In genomic region chr7:131723926-131724325, GRCh38 we compare ENCODE assay signal across 17 cellular contexts.
DNase-seq lines count a peak whose midpoint lies in the region; ATAC-seq and TF ChIP-seq lines count a peak whose summit lies in the region.
"Had no signal": no experiment of that assay in that cellular context is flagged by ENCODE, and none has a peak within 500 bp of the region (broad histone marks: within the 10 kb centered on the region; RNA-seq: fewer than 3 reads in every experiment).

No MANE protein-coding gene starts in this region.

- no peak for TF ChIP-seq RAD21 in SK-N-SH (IDR thresholded peaks at IDR 0.05; ENCODE audit: low read length)

- CTCF ChIA-PET in SK-N-SH (lab: Yijun Ruan, JAX), result interaction anchor here (0.6 to 1.9 kb wide), 6 partner anchors 30 to 136 kb away, joined by 3 to 10 read pairs (median 4); no protein-coding TSS in a partner anchor

- H2AFZ ChIP-seq in SK-N-SH (ENCODE audit: low read depth), result no peak overlapping the region

- no peaks in the 10 kb centered on the region for H3F3A ChIP-seq in SK-N-SH (replicated peaks; ENCODE audit: insufficient read depth)

- POLR2A ChIA-PET in SK-N-SH (lab: Yijun Ruan, JAX), result no interaction called here

- H3K9me3 ChIP-seq in SK-N-SH, result no peaks in the 10 kb centered on the region
- H3K9me3 ChIP-seq: colonic mucosa, right lobe of liver, SJSA1 had no signal

- H3K27me3 Mint-ChIP-seq in nephron progenitor cell (ENCODE audit: low read depth, poor library complexity), result peaks cover 23% of the 10 kb centered on the region
- H3K27me3 Mint-ChIP-seq: activated CD4-positive, alpha-beta T cell treated with anti-CD3 and anti-CD28 coated beads, Interleukin-2, amount 10 ng/mL, durations not matched to agents 24 days and 14 days had no signal

- 63% methylated on average over 6 of the region's 6 CpGs for WGBS in SK-N-SH (ENCODE audit: low lambda C conversion rate)

- no peak overlapping the region for H3K27ac ChIP-seq in SK-N-SH (ENCODE audit: low read depth in 2 of 2, low read length in 1 of 2)
- H3K27ac ChIP-seq: colonic mucosa, right lobe of liver, SJSA1 had no signal

- H3K79me2 ChIP-seq in SK-N-SH (ENCODE audit: insufficient read depth), result no peaks in the 10 kb centered on the region

- peaks cover 7% of the 10 kb centered on the region for H3K4me1 Mint-ChIP-seq in nephron progenitor cell
- H3K4me1 Mint-ChIP-seq: activated CD4-positive, alpha-beta T cell treated with anti-CD3 and anti-CD28 coated beads, Interleukin-2, amount 10 ng/mL, durations not matched to agents 24 days and 14 days; nephron had no signal

- no peak overlapping the region for H3K4me2 ChIP-seq in SK-N-SH

- no peak overlapping the region for H3K4me3 Mint-ChIP-seq in nephron progenitor cell
- H3K4me3 Mint-ChIP-seq: activated CD4-positive, alpha-beta T cell treated with anti-CD3 and anti-CD28 coated beads, Interleukin-2, amount 10 ng/mL, durations not matched to agents 24 days and 14 days; nephron had no signal

- H3K36me3 Mint-ChIP-seq in nephron progenitor cell (ENCODE audit: low read depth), result no peaks in the 10 kb centered on the region

- no peak overlapping the region for H3K9ac ChIP-seq in SK-N-SH

- no peaks in the 10 kb centered on the region for H3K9me2 ChIP-seq in SK-N-SH

- no peaks in the 10 kb centered on the region for H3K27me3 ChIP-seq in SK-N-SH (ENCODE audit: insufficient read depth)
- H3K27me3 ChIP-seq: colonic mucosa, right lobe of liver had no signal

- H3K27ac Mint-ChIP-seq in nephron progenitor cell, result no peak overlapping the region
- H3K27ac Mint-ChIP-seq: activated CD4-positive, alpha-beta T cell treated with anti-CD3 and anti-CD28 coated beads, Interleukin-2, amount 10 ng/mL, durations not matched to agents 24 days and 14 days; nephron had no signal

- H3K36me3 ChIP-seq in SK-N-SH (replicated peaks in 1 of 2; ENCODE audit: control insufficient read depth in 1 of 2, insufficient read depth in 2 of 2, low read length in 1 of 2), result no peaks in the 10 kb centered on the region
- H3K36me3 ChIP-seq: colonic mucosa, right lobe of liver, SJSA1 had no signal

- H3K4me3 ChIP-seq in SK-N-SH (ENCODE audit: low read depth in 2 of 2, low read length in 1 of 2) (no peak overlapping the region), fibroblast of mammary gland (ENCODE audit: control insufficient read depth, low read depth, low read length) (no peak overlapping the region)
- H3K4me3 ChIP-seq: colonic mucosa, lung, right lobe of liver, SJSA1 had no signal

- no peak for TF ChIP-seq EP300 in SK-N-SH (IDR thresholded peaks at IDR 0.05; ENCODE audit: borderline replicate concordance in 1 of 2, low read depth in 1 of 2, low read length in 1 of 2)

- no peak for TF ChIP-seq CTCF in SK-N-SH (IDR thresholded peaks at IDR 0.05)
- TF ChIP-seq CTCF in fibroblast of mammary gland (conservative IDR thresholded peaks at IDR 0.05; ENCODE audit: control insufficient read depth, insufficient read depth, low read depth, low read length), result no peak
- TF ChIP-seq CTCF in nephron progenitor cell (IDR thresholded peaks at IDR 0.05), result no peak

- ATAC-seq in SK-N-SH treated with all-trans-retinoic acid at 6 μM for 48 hours (peak; percentile 68), GM18873 (IDR thresholded peaks at IDR 0.05; ENCODE audit: low FRiP score, unreplicated experiment) (no peak)

- DNase-seq in SK-N-SH, result no peak
- peak; percentile 15 for DNase-seq in NCI-H226
- DNase-seq in fibroblast of mammary gland (ENCODE audit: low read depth), result peak; percentile 2
- DNase-seq in retina, result peak; percentile 24
- DNase-seq in nephron progenitor cell, result no peak
- DNase-seq in NOMO-1 treated with DMSO at 0.1 percent for 48 hours (lab: John Stamatoyannopoulos, UW; ENCODE audit: unreplicated experiment), result no peak
- DNase-seq: activated CD4-positive, alpha-beta T cell treated with anti-CD3 and anti-CD28 coated beads, Interleukin-2, amount 10 ng/mL, durations not matched to agents 24 days and 14 days; activated T-cell treated with anti-CD3 and anti-CD28 coated beads, Interleukin-2, amount 50 U/mL, for 1 hour; colonic mucosa; NCI-H2171; right lobe of liver; stimulated activated CD4-positive, alpha-beta T cell treated with anti-CD3 and anti-CD28 coated beads, Interleukin-4, amount 100 ng/mL, for 1 hour had no signal

- H3K9me3 Mint-ChIP-seq in nephron progenitor cell, result peaks cover 8% of the 10 kb centered on the region
- H3K9me3 Mint-ChIP-seq: activated CD4-positive, alpha-beta T cell treated with anti-CD3 and anti-CD28 coated beads, Interleukin-2, amount 10 ng/mL, durations not matched to agents 24 days and 14 days had no signal

- no peaks in the 10 kb centered on the region for H4K20me1 ChIP-seq in SK-N-SH (ENCODE audit: insufficient read depth)

- no peaks in the 10 kb centered on the region; a peak in 2 of 4 replicates for H3K4me1 ChIP-seq in SK-N-SH (ENCODE audit: control insufficient read depth in 1 of 2, insufficient read depth in 2 of 2, low read depth in 1 of 2, low read length in 1 of 2)
- H3K4me1 ChIP-seq: colonic mucosa, right lobe of liver, SJSA1 had no signal

TF ChIP-seq in SK-N-SH treated with all-trans-retinoic acid at 6 μM for 48 hours, 23 proteins besides CTCF, POLR2A, EP300 and RAD21 (continues in another document):
- TF ChIP-seq ZC3H10 (CRISPR knock-in tag; IDR thresholded peaks at IDR 0.05), result no peak
- TF ChIP-seq ZFP3 (CRISPR knock-in tag; IDR thresholded peaks at IDR 0.05), result no peak
- TF ChIP-seq ZNF565 (CRISPR knock-in tag; conservative IDR thresholded peaks at IDR 0.05; ENCODE audit: low read depth), result no peak
- TF ChIP-seq PPARA (CRISPR knock-in tag; IDR thresholded peaks at IDR 0.05; ENCODE audit: borderline replicate concordance), result no peak
- no peak for TF ChIP-seq ZNF70 (CRISPR knock-in tag; IDR thresholded peaks at IDR 0.05)
- no peak for TF ChIP-seq TOX (CRISPR knock-in tag; IDR thresholded peaks at IDR 0.05; ENCODE audit: borderline replicate concordance)
- TF ChIP-seq RARB (CRISPR knock-in tag; IDR thresholded peaks at IDR 0.05), result no peak
- TF ChIP-seq GLIS3 (CRISPR knock-in tag; IDR thresholded peaks at IDR 0.05), result no peak
- TF ChIP-seq ZNF8 (CRISPR knock-in tag; IDR thresholded peaks at IDR 0.05), result no peak
- TF ChIP-seq ARNTL (CRISPR knock-in tag; IDR thresholded peaks at IDR 0.05; ENCODE audit: borderline replicate concordance, low read depth), result no peak
- no peak for TF ChIP-seq BACH2 (CRISPR knock-in tag; IDR thresholded peaks at IDR 0.05; ENCODE audit: borderline replicate concordance)
- no peak for TF ChIP-seq OSR1 (CRISPR knock-in tag; IDR thresholded peaks at IDR 0.05)
- no peak for TF ChIP-seq ISL1 (CRISPR knock-in tag; IDR thresholded peaks at IDR 0.05)
- no peak for TF ChIP-seq POU6F1 (CRISPR knock-in tag; IDR thresholded peaks at IDR 0.05; ENCODE audit: borderline replicate concordance, low read depth)

TF ChIP-seq in SK-N-SH, 30 proteins besides CTCF, POLR2A, EP300 and RAD21 (continues in another document):
- no peak for TF ChIP-seq ZBTB33 (IDR thresholded peaks at IDR 0.05; ENCODE audit: borderline replicate concordance, low read depth)
- TF ChIP-seq CHD2 (IDR thresholded peaks at IDR 0.05; ENCODE audit: low read length, partially characterized antibody), result no peak
- TF ChIP-seq TAF1 (IDR thresholded peaks at IDR 0.05; ENCODE audit: borderline replicate concordance, low read depth, low read length), result no peak
- no peak for TF ChIP-seq JUND (IDR thresholded peaks at IDR 0.05)
- TF ChIP-seq MXI1 (IDR thresholded peaks at IDR 0.05; ENCODE audit: low read depth, low read length), result no peak
- TF ChIP-seq RCOR1 (IDR thresholded peaks at IDR 0.05; ENCODE audit: low read length), result no peak
- TF ChIP-seq USF1 (IDR thresholded peaks at IDR 0.05; ENCODE audit: borderline replicate concordance, low read depth), result no peak
- TF ChIP-seq USF2 (IDR thresholded peaks at IDR 0.05; ENCODE audit: borderline replicate concordance, low read depth, low read length), result no peak
- TF ChIP-seq ELF1 (IDR thresholded peaks at IDR 0.05), result no peak
- no peak for TF ChIP-seq MAX (IDR thresholded peaks at IDR 0.05; ENCODE audit: low read depth)
- TF ChIP-seq MEF2A (IDR thresholded peaks at IDR 0.05; ENCODE audit: borderline replicate concordance, low read depth), result no peak

Comparison
In these comparisons a context has a peak if more than half of its experiments do, and no peak if none do; other contexts are left out.
1. DNase-seq: peak in NCI-H226 (single experiment), fibroblast of mammary gland (single experiment) and retina (single experiment); none in SK-N-SH (single experiment), nephron progenitor cell (single experiment) and NOMO-1 treated with DMSO at 0.1 percent for 48 hours (single experiment).